In the genomic region with DNA sequence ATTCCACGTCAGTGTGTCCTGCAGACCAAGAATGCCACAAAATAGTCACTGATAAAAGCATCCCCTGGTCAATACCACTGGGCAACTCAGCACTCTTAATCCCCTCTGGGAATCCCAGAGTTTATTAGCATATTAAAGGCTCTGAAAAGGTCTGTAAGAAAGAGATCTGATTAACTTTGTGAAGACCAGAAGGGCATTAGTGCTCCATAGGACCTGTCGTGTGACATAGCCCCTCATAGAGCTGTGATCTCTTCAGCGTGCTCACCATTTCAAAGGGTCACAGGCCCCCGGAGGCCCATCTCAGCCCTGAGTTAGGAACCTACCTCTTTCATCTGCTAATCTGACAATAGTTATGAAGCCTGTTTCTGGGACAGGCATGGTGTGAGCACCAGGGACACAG, we compare ENCODE assay signal across 19 cellular contexts.
"Had no signal": no experiment of that assay in that cellular context is flagged by ENCODE, and none has a peak within 500 bp of the region (broad histone marks: within the 10 kb centered on the region; RNA-seq: fewer than 3 reads in every experiment).

No MANE protein-coding gene starts in this region.

- ATAC-seq: effector memory CD8-positive, alpha-beta T cell; naive thymus-derived CD4-positive, alpha-beta T cell; stimulated activated effector memory CD8-positive, alpha-beta T cell treated with anti-CD3 and anti-CD28 coated beads, Interleukin-12 subunit alpha, Interleukin-12 subunit beta, amount 100 ng/mL, for 72 hours; stimulated activated naive CD8-positive, alpha-beta T cell treated with anti-CD3 and anti-CD28 coated beads, Interleukin-15, Interleukin-2, amounts not matched to agents 100 U/mL and 50 U/mL, for 24 hours had no signal

- FAIRE-seq: islet of Langerhans, pancreas had no signal

- H3K27me3 ChIP-seq: esophagus muscularis mucosa, pancreas, right lobe of liver, suprapubic skin, thyroid gland, uterus had no signal

- H3K4me1 Mint-ChIP-seq: naive thymus-derived CD4-positive, alpha-beta T cell; stimulated activated effector memory CD8-positive, alpha-beta T cell treated with anti-CD3 and anti-CD28 coated beads, Interleukin-12 subunit alpha, Interleukin-12 subunit beta, amount 100 ng/mL, for 72 hours had no signal

- H3K4me3 ChIP-seq: esophagus muscularis mucosa, pancreas, right lobe of liver, suprapubic skin, thyroid gland, uterus had no signal

- H3K4me1 ChIP-seq: pancreas, right lobe of liver, thyroid gland, uterus had no signal

- H3K9me3 ChIP-seq: esophagus muscularis mucosa, pancreas, right lobe of liver, suprapubic skin, thyroid gland, uterus had no signal

- H3K27me3 Mint-ChIP-seq: effector memory CD8-positive, alpha-beta T cell had no signal

- H3K27ac Mint-ChIP-seq: effector memory CD8-positive, alpha-beta T cell; naive thymus-derived CD4-positive, alpha-beta T cell; stimulated activated effector memory CD8-positive, alpha-beta T cell treated with anti-CD3 and anti-CD28 coated beads, Interleukin-12 subunit alpha, Interleukin-12 subunit beta, amount 100 ng/mL, for 72 hours; type B pancreatic cell had no signal

- H3K4me3 Mint-ChIP-seq: effector memory CD8-positive, alpha-beta T cell; naive thymus-derived CD4-positive, alpha-beta T cell; stimulated activated effector memory CD8-positive, alpha-beta T cell treated with anti-CD3 and anti-CD28 coated beads, Interleukin-12 subunit alpha, Interleukin-12 subunit beta, amount 100 ng/mL, for 72 hours had no signal

- H3K27ac ChIP-seq: epithelial cell of prostate, esophagus muscularis mucosa, pancreas, right lobe of liver, suprapubic skin, thyroid gland, uterus had no signal

- H3K36me3 ChIP-seq: esophagus muscularis mucosa, pancreas, right lobe of liver, suprapubic skin, thyroid gland, uterus had no signal

- H3K36me3 Mint-ChIP-seq: stimulated activated effector memory CD8-positive, alpha-beta T cell treated with anti-CD3 and anti-CD28 coated beads, Interleukin-12 subunit alpha, Interleukin-12 subunit beta, amount 100 ng/mL, for 72 hours; type B pancreatic cell had no signal

- DNase-seq: effector memory CD8-positive, alpha-beta T cell; head of caudate nucleus; hippocampal formation; kidney glomerular epithelial cell; naive thymus-derived CD4-positive, alpha-beta T cell; occipital lobe; pancreas; right lobe of liver; stimulated activated CD4-positive, alpha-beta T cell treated with anti-CD3 and anti-CD28 coated beads, Interleukin-4, amount 100 ng/mL, for 1 hour; stimulated activated CD8-positive, alpha-beta memory T cell treated with anti-CD3 and anti-CD28 coated beads, Interleukin-4, amount 100 ng/mL, for 48 hours; stimulated activated naive CD8-positive, alpha-beta T cell treated with anti-CD3 and anti-CD28 coated beads, Interleukin-15, Interleukin-2, amounts not matched to agents 100 U/mL and 50 U/mL, for 24 hours; thyroid gland; uterus had no signal
